In genomic region chr4:6516281-6516680, GRCh38 we compare ENCODE assay signal across 19 cellular contexts. TPM values are rescaled to one million over a fixed set of nuclear protein-coding genes. Genes with fewer than 3 reads are reported as not detected.
"Had no signal": no experiment of that assay in that cellular context is flagged by ENCODE, and none has a peak within 500 bp of the region (broad histone marks: within the 10 kb centered on the region; RNA-seq: fewer than 3 reads in every experiment).

No MANE protein-coding gene starts in this region.

- H3K36me3 ChIP-seq: esophagus muscularis mucosa, left lung, neutrophil, thyroid gland, upper lobe of left lung, uterus had no signal

- H3K27me3 ChIP-seq: thyroid gland, upper lobe of left lung, uterus had no signal

- ATAC-seq: left lung; naive thymus-derived CD4-positive, alpha-beta T cell had no signal

- H3K9me3 ChIP-seq: neutrophil, thyroid gland, upper lobe of left lung, uterus had no signal

- H3K27ac ChIP-seq: esophagus muscularis mucosa, left lung, neutrophil, thyroid gland, upper lobe of left lung, uterus had no signal

- H3K4me3 ChIP-seq: esophagus muscularis mucosa, left lung, lung, smooth muscle cell, thyroid gland, upper lobe of left lung, uterus had no signal

- DNase-seq: cortex of kidney; effector memory CD4-positive, alpha-beta T cell; foreskin fibroblast; immature natural killer cell; left lung; mesendoderm; naive thymus-derived CD4-positive, alpha-beta T cell; nephron progenitor cell; stimulated activated CD4-positive, alpha-beta T cell treated with anti-CD3 and anti-CD28 coated beads, Interleukin-2, amount 100 ng/mL, for 48 hours; stimulated activated naive CD4-positive, alpha-beta T cell treated with Interleukin-2 at 50 U/mL for 16 hours; thyroid gland; upper lobe of left lung; uterus had no signal

- H3K4me1 ChIP-seq: esophagus muscularis mucosa, left lung, thyroid gland, upper lobe of left lung, uterus had no signal

RNA-seq across cellular contexts. Expression of gene PPP2R2C, which starts 43.9 kb away (rescaled TPM):
- total RNA-seq: mononuclear cell; naive thymus-derived CD4-positive, alpha-beta T cell; pulmonary artery endothelial cell had no signal
- polyA plus RNA-seq: immature natural killer cell; naive thymus-derived CD4-positive, alpha-beta T cell had no signal
